1 cellular context compared by ENCODE assay signal in the genomic region with DNA sequence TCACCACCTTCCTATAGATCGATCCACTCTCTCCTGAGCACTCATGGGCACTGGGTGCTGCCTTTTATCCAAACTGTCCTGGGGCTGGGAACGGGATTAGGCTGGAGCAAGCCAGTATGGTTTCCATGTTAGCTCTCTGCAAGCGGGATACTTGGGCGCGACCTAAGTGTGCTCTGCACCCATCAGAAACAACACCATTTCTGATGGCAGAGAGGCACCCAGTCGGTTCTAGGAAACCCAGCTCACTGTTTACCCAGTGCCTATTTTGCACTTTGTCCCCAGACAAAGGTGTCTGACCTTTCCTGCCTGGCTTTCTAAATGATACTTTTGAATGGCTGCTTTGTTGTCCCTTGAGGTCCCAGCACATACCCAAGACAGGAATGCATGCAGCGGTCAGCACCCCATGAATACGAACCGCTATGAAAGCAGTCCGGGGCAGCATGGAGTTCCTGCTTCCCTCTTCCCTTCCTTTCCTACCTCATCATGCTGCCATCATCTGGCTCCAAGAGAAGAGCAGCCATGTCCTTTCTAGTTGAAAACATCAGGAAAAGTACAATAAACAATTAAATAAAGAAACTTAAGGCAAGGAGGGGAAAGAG.
TF ChIP-seq lines count a peak whose summit lies in the region.

No MANE protein-coding gene starts in this region.

TF ChIP-seq in HepG2, 621 proteins besides CTCF, POLR2A, EP300 and RAD21 (continued from another document and continues in another):
- TF ChIP-seq ZNF431 (CRISPR knock-in tag; IDR thresholded peaks at IDR 0.05; ENCODE audit: borderline replicate concordance, low read depth) = 0 out of 2 replicates have a peak, but pooled peaks have one; percentile 20
- TF ChIP-seq ATM (IDR thresholded peaks at IDR 0.05; ENCODE audit: borderline replicate concordance) = no peak
- TF ChIP-seq, protein P1, sequence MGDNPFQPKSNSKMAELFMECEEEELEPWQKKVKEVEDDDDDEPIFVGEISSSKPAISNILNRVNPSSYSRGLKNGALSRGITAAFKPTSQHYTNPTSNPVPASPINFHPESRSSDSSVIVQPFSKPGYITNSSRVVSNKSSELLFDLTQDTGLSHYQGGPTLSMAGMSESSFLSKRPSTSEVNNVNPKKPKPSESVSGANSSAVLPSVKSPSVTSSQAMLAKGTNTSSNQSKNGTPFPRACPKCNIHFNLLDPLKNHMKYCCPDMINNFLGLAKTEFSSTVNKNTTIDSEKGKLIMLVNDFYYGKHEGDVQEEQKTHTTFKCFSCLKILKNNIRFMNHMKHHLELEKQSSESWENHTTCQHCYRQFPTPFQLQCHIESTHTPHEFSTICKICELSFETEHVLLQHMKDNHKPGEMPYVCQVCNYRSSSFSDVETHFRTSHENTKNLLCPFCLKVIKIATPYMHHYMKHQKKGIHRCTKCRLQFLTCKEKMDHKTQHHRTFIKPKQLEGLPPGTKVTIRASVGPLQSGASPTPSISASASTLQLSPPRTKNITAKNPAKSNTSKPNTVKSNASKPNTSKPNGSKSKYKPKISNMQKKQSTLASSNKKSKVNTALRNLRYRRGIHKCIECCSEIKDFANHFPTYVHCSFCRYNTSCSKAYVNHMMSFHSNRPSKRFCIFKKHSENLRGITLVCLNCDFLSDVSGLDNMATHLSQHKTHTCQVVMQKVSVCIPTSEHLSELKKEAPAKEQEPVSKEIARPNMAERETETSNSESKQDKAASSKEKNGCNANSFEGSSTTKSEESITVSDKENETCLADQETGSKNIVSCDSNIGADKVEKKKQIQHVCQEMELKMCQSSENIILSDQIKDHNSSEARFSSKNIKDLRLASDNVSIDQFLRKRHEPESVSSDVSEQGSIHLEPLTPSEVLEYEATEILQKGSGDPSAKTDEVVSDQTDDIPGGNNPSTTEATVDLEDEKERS (CRISPR knock-in tag; IDR thresholded peaks at IDR 0.05) = peak; percentile 62; the same call in 1 of the 2 replicates
- no peak for TF ChIP-seq SP5 (CRISPR knock-in tag; IDR thresholded peaks at IDR 0.05; ENCODE audit: borderline replicate concordance, low read depth)
- peak; percentile 89 for TF ChIP-seq ZNF331 (CRISPR knock-in tag; IDR thresholded peaks at IDR 0.05)
- no peak for TF ChIP-seq ZKSCAN1 (IDR thresholded peaks at IDR 0.05; ENCODE audit: low read length)
- TF ChIP-seq TBX2 (CRISPR knock-in tag; IDR thresholded peaks at IDR 0.05; ENCODE audit: borderline replicate concordance) = peak; percentile 97
- TF ChIP-seq PCBP1 (IDR thresholded peaks at IDR 0.05; ENCODE audit: borderline replicate concordance, low read depth, low read length) = no peak
- TF ChIP-seq, protein P2, sequence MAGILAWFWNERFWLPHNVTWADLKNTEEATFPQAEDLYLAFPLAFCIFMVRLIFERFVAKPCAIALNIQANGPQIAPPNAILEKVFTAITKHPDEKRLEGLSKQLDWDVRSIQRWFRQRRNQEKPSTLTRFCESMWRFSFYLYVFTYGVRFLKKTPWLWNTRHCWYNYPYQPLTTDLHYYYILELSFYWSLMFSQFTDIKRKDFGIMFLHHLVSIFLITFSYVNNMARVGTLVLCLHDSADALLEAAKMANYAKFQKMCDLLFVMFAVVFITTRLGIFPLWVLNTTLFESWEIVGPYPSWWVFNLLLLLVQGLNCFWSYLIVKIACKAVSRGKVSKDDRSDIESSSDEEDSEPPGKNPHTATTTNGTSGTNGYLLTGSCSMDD (CRISPR knock-in tag; IDR thresholded peaks at IDR 0.05) = no peak
- peak; percentile 78; the same call in 1 of the 2 replicates for TF ChIP-seq ZNF878 (CRISPR knock-in tag; IDR thresholded peaks at IDR 0.05)
- no peak for TF ChIP-seq ZNF749 (CRISPR knock-in tag; IDR thresholded peaks at IDR 0.05; ENCODE audit: borderline replicate concordance)
- TF ChIP-seq LCORL (IDR thresholded peaks at IDR 0.05) = no peak
- TF ChIP-seq LCORL (CRISPR knock-in tag; IDR thresholded peaks at IDR 0.05) = peak; percentile 81
- peak; percentile 46 for TF ChIP-seq STAG1 (CRISPR knock-in tag; IDR thresholded peaks at IDR 0.05)
- TF ChIP-seq HDAC6 (IDR thresholded peaks at IDR 0.05; ENCODE audit: low read depth, low read length) = no peak
- peak; percentile 52; the same call in 1 of the 2 replicates for TF ChIP-seq ZFX (CRISPR knock-in tag; IDR thresholded peaks at IDR 0.05; ENCODE audit: low read depth)
- TF ChIP-seq ZNF30 (CRISPR knock-in tag; IDR thresholded peaks at IDR 0.05) = no peak
- TF ChIP-seq TSC22D2 (CRISPR knock-in tag; IDR thresholded peaks at IDR 0.05; ENCODE audit: borderline replicate concordance) = no peak
- TF ChIP-seq ZBTB1 (CRISPR knock-in tag; IDR thresholded peaks at IDR 0.05; ENCODE audit: borderline replicate concordance) = no peak
- TF ChIP-seq ZNF446 (CRISPR knock-in tag; IDR thresholded peaks at IDR 0.05) = no peak
- TF ChIP-seq KMT2B (CRISPR knock-in tag; IDR thresholded peaks at IDR 0.05) = peak; percentile 61
- 0 out of 2 replicates have a peak, but pooled peaks have one; percentile 25 for TF ChIP-seq ZNF143 (CRISPR knock-in tag; IDR thresholded peaks at IDR 0.05)
- peak; percentile 95; the same call in 1 of the 2 replicates for TF ChIP-seq ZKSCAN8 (CRISPR knock-in tag; IDR thresholded peaks at IDR 0.05; ENCODE audit: borderline replicate concordance)
- no peak for TF ChIP-seq ZNF326 (CRISPR knock-in tag; IDR thresholded peaks at IDR 0.05; ENCODE audit: borderline replicate concordance)
- TF ChIP-seq TGIF2 (CRISPR knock-in tag; IDR thresholded peaks at IDR 0.05) = no peak
- TF ChIP-seq RARA (CRISPR knock-in tag; IDR thresholded peaks at IDR 0.05) = peak; percentile 97
- TF ChIP-seq, protein P3, sequence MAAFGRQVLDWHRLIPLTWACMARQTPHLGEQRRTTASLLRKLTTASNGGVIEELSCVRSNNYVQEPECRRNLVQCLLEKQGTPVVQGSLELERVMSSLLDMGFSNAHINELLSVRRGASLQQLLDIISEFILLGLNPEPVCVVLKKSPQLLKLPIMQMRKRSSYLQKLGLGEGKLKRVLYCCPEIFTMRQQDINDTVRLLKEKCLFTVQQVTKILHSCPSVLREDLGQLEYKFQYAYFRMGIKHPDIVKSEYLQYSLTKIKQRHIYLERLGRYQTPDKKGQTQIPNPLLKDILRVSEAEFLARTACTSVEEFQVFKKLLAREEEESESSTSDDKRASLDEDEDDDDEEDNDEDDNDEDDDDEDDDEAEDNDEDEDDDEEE (CRISPR knock-in tag; IDR thresholded peaks at IDR 0.05) = no peak
- TF ChIP-seq, protein P4, sequence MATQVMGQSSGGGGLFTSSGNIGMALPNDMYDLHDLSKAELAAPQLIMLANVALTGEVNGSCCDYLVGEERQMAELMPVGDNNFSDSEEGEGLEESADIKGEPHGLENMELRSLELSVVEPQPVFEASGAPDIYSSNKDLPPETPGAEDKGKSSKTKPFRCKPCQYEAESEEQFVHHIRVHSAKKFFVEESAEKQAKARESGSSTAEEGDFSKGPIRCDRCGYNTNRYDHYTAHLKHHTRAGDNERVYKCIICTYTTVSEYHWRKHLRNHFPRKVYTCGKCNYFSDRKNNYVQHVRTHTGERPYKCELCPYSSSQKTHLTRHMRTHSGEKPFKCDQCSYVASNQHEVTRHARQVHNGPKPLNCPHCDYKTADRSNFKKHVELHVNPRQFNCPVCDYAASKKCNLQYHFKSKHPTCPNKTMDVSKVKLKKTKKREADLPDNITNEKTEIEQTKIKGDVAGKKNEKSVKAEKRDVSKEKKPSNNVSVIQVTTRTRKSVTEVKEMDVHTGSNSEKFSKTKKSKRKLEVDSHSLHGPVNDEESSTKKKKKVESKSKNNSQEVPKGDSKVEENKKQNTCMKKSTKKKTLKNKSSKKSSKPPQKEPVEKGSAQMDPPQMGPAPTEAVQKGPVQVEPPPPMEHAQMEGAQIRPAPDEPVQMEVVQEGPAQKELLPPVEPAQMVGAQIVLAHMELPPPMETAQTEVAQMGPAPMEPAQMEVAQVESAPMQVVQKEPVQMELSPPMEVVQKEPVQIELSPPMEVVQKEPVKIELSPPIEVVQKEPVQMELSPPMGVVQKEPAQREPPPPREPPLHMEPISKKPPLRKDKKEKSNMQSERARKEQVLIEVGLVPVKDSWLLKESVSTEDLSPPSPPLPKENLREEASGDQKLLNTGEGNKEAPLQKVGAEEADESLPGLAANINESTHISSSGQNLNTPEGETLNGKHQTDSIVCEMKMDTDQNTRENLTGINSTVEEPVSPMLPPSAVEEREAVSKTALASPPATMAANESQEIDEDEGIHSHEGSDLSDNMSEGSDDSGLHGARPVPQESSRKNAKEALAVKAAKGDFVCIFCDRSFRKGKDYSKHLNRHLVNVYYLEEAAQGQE (IDR thresholded peaks at IDR 0.05; ENCODE audit: borderline replicate concordance in 1 of 2, low read depth in 1 of 2, low read length in 2 of 2) = no peak; a peak in 1 of 4 replicates
- peak; percentile 79 for TF ChIP-seq IRF2 (CRISPR knock-in tag; IDR thresholded peaks at IDR 0.05)
- peak; percentile 97 for TF ChIP-seq HDAC2 (CRISPR knock-in tag; IDR thresholded peaks at IDR 0.05)
- TF ChIP-seq CREB1 (IDR thresholded peaks at IDR 0.05) = no peak
- peak; percentile 82 for TF ChIP-seq CREB1 (CRISPR knock-in tag; IDR thresholded peaks at IDR 0.05)
- no peak for TF ChIP-seq ZNF234 (CRISPR knock-in tag; conservative IDR thresholded peaks at IDR 0.05)
- no peak for TF ChIP-seq ZNF367 (CRISPR knock-in tag; IDR thresholded peaks at IDR 0.05; ENCODE audit: borderline replicate concordance)
- TF ChIP-seq, protein P5, sequence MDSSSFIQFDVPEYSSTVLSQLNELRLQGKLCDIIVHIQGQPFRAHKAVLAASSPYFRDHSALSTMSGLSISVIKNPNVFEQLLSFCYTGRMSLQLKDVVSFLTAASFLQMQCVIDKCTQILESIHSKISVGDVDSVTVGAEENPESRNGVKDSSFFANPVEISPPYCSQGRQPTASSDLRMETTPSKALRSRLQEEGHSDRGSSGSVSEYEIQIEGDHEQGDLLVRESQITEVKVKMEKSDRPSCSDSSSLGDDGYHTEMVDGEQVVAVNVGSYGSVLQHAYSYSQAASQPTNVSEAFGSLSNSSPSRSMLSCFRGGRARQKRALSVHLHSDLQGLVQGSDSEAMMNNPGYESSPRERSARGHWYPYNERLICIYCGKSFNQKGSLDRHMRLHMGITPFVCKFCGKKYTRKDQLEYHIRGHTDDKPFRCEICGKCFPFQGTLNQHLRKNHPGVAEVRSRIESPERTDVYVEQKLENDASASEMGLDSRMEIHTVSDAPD (CRISPR knock-in tag; IDR thresholded peaks at IDR 0.05) = peak; percentile 99
- peak; percentile 74 for TF ChIP-seq ARNTL (CRISPR knock-in tag; IDR thresholded peaks at IDR 0.05)
- TF ChIP-seq HNRNPL (IDR thresholded peaks at IDR 0.05; ENCODE audit: low read depth, low read length) = 0 out of 2 replicates have a peak, but pooled peaks have one; percentile 21
- no peak for TF ChIP-seq ZNF510 (CRISPR knock-in tag; IDR thresholded peaks at IDR 0.05; ENCODE audit: low read depth)
- TF ChIP-seq, protein P6, sequence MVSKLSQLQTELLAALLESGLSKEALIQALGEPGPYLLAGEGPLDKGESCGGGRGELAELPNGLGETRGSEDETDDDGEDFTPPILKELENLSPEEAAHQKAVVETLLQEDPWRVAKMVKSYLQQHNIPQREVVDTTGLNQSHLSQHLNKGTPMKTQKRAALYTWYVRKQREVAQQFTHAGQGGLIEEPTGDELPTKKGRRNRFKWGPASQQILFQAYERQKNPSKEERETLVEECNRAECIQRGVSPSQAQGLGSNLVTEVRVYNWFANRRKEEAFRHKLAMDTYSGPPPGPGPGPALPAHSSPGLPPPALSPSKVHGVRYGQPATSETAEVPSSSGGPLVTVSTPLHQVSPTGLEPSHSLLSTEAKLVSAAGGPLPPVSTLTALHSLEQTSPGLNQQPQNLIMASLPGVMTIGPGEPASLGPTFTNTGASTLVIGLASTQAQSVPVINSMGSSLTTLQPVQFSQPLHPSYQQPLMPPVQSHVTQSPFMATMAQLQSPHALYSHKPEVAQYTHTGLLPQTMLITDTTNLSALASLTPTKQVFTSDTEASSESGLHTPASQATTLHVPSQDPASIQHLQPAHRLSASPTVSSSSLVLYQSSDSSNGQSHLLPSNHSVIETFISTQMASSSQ (IDR thresholded peaks at IDR 0.05; ENCODE audit: low read depth) = peak; percentile 51; the same call in 1 of the 2 replicates
- TF ChIP-seq, protein P6 (CRISPR knock-in tag; IDR thresholded peaks at IDR 0.05; ENCODE audit: borderline replicate concordance) = peak; percentile 84; the same call in 1 of the 2 replicates
- peak; percentile 22; the same call in 1 of the 2 replicates for TF ChIP-seq PHF20 (CRISPR knock-in tag; IDR thresholded peaks at IDR 0.05)
- TF ChIP-seq JUN (CRISPR knock-in tag; IDR thresholded peaks at IDR 0.05) = peak; percentile 72
- TF ChIP-seq HOXD1 (CRISPR knock-in tag; IDR thresholded peaks at IDR 0.05) = 0 out of 2 replicates have a peak, but pooled peaks have one; percentile 61
- TF ChIP-seq ZSCAN9 (CRISPR knock-in tag; IDR thresholded peaks at IDR 0.05; ENCODE audit: borderline replicate concordance) = peak; percentile 69
- peak; percentile 95 for TF ChIP-seq NR2F2 (IDR thresholded peaks at IDR 0.05; ENCODE audit: borderline replicate concordance, low read depth)
- TF ChIP-seq, protein P7, sequence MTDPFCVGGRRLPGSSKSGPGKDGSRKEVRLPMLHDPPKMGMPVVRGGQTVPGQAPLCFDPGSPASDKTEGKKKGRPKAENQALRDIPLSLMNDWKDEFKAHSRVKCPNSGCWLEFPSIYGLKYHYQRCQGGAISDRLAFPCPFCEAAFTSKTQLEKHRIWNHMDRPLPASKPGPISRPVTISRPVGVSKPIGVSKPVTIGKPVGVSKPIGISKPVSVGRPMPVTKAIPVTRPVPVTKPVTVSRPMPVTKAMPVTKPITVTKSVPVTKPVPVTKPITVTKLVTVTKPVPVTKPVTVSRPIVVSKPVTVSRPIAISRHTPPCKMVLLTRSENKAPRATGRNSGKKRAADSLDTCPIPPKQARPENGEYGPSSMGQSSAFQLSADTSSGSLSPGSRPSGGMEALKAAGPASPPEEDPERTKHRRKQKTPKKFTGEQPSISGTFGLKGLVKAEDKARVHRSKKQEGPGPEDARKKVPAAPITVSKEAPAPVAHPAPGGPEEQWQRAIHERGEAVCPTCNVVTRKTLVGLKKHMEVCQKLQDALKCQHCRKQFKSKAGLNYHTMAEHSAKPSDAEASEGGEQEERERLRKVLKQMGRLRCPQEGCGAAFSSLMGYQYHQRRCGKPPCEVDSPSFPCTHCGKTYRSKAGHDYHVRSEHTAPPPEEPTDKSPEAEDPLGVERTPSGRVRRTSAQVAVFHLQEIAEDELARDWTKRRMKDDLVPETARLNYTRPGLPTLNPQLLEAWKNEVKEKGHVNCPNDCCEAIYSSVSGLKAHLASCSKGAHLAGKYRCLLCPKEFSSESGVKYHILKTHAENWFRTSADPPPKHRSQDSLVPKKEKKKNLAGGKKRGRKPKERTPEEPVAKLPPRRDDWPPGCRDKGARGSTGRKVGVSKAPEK (CRISPR knock-in tag; IDR thresholded peaks at IDR 0.05; ENCODE audit: borderline replicate concordance) = no peak
